Comparison of ENCODE assay signal across 9 cellular contexts in genomic region chr19:29662278-29662603, GRCh38. TPM values are rescaled to one million over a fixed set of nuclear protein-coding genes. Genes with fewer than 3 reads are reported as not detected.
A peak's percentile ranks its signal among the peaks of the same experiment; 100 is the strongest.
DNase-seq lines count a peak whose midpoint lies in the region; ATAC-seq and TF ChIP-seq lines count a peak whose summit lies in the region.
"Had no signal": no experiment of that assay in that cellular context is flagged by ENCODE, and none has a peak within 500 bp of the region (broad histone marks: within the 10 kb centered on the region; RNA-seq: fewer than 3 reads in every experiment).

No MANE protein-coding gene starts in this region.

- H3K27me3 ChIP-seq in CD4-positive, CD25-positive, alpha-beta regulatory T cell (ENCODE audit: control insufficient read depth, insufficient read depth, low read length) = no peaks in the 10 kb centered on the region
- H3K27me3 ChIP-seq in cardiac muscle cell (no peaks in the 10 kb centered on the region), psoas muscle (ENCODE audit: insufficient read depth in 3 of 3, low read length in 2 of 3) (no peaks in the 10 kb centered on the region)

- peak overlapping the region in 2 of 3 donors; percentile 70 to 82 for H3K27ac Mint-ChIP-seq in CD4-positive, CD25-positive, alpha-beta regulatory T cell
- H3K27ac Mint-ChIP-seq in activated T-helper 2 cell treated with anti-CD3 and anti-CD28 coated beads, Interferon-gamma antibody, Interleukin-2, Interleukin-4, amounts not matched to agents 10 μg/mL and 5 μg/mL and 100 μg/mL, durations not matched to agents 14 hours and 24 hours and 36 hours = peak overlapping the region; percentile 90

- ATAC-seq in CD4-positive, CD25-positive, alpha-beta regulatory T cell (ENCODE audit: low read depth in 2 of 2) = no peak
- no peak for ATAC-seq in psoas muscle
- ATAC-seq in HG03457 (IDR thresholded peaks at IDR 0.05; ENCODE audit: unreplicated experiment) = no peak

- no peaks in the 10 kb centered on the region for H3K9me3 ChIP-seq in CD4-positive, CD25-positive, alpha-beta regulatory T cell (ENCODE audit: control insufficient read depth in 2 of 2, low read length in 2 of 2)
- H3K9me3 ChIP-seq in cardiac muscle cell (ENCODE audit: low read depth) = no peaks in the 10 kb centered on the region
- no peaks in the 10 kb centered on the region for H3K9me3 ChIP-seq in psoas muscle

- H3K9me3 Mint-ChIP-seq in CD4-positive, CD25-positive, alpha-beta regulatory T cell = no peaks in the 10 kb centered on the region
- H3K9me3 Mint-ChIP-seq in activated T-helper 2 cell treated with anti-CD3 and anti-CD28 coated beads, Interferon-gamma antibody, Interleukin-2, Interleukin-4, amounts not matched to agents 10 μg/mL and 5 μg/mL and 100 μg/mL, durations not matched to agents 14 hours and 24 hours and 36 hours = no peaks in the 10 kb centered on the region

- no peak for DNase-seq in CD4-positive, CD25-positive, alpha-beta regulatory T cell
- no peak for DNase-seq in activated T-helper 2 cell treated with anti-CD3 and anti-CD28 coated beads, Interferon-gamma antibody, Interleukin-2, Interleukin-4, amounts not matched to agents 10 μg/mL and 5 μg/mL and 100 μg/mL, durations not matched to agents 14 hours and 24 hours and 36 hours (ENCODE audit: low spot score)
- no peak for DNase-seq in cardiac muscle cell (ENCODE audit: low read depth in 1 of 2, low spot score in 1 of 2)
- DNase-seq in psoas muscle = no peak
- no peak for DNase-seq in GM13976 (ENCODE audit: low spot score)
- no peak for DNase-seq in NCI-H1417 (lab: John Stamatoyannopoulos, UW)
- DNase-seq in pons (ENCODE audit: low spot score) = no peak
- DNase-seq: NCI-H446 treated with DMSO at 0.1 percent for 48 hours had no signal

- in situ Hi-C loops in GM13976 (cut with MboI; ENCODE audit: low sequenced_read_pairs, unreplicated experiment) = no loop called here

- no peak for TF ChIP-seq CTCF in cardiac muscle cell (IDR thresholded peaks at IDR 0.05; ENCODE audit: low read depth, low read length)
- TF ChIP-seq CTCF in psoas muscle (IDR thresholded peaks at IDR 0.05) = no peak
- no peak for TF ChIP-seq CTCF in GM13976 (IDR thresholded peaks at IDR 0.05; ENCODE audit: borderline replicate concordance, control extremely low read depth, extremely low read depth, insufficient read depth, missing control alignments)

- peak overlapping the region in 3 of 4 donors; percentile 41 to 86 (median 75) for H3K4me3 Mint-ChIP-seq in CD4-positive, CD25-positive, alpha-beta regulatory T cell
- peak overlapping the region; percentile 69 for H3K4me3 Mint-ChIP-seq in activated T-helper 2 cell treated with anti-CD3 and anti-CD28 coated beads, Interferon-gamma antibody, Interleukin-2, Interleukin-4, amounts not matched to agents 10 μg/mL and 5 μg/mL and 100 μg/mL, durations not matched to agents 14 hours and 24 hours and 36 hours (ENCODE audit: low read depth)

- peaks cover 4% of the 10 kb centered on the region for H3K27me3 Mint-ChIP-seq in CD4-positive, CD25-positive, alpha-beta regulatory T cell
- H3K27me3 Mint-ChIP-seq in activated T-helper 2 cell treated with anti-CD3 and anti-CD28 coated beads, Interferon-gamma antibody, Interleukin-2, Interleukin-4, amounts not matched to agents 10 μg/mL and 5 μg/mL and 100 μg/mL, durations not matched to agents 14 hours and 24 hours and 36 hours (ENCODE audit: low read depth) = no peaks in the 10 kb centered on the region

- intact Hi-C loops in activated T-helper 2 cell treated with anti-CD3 and anti-CD28 coated beads, Interferon-gamma antibody, Interleukin-2, Interleukin-4, amounts not matched to agents 10 μg/mL and 5 μg/mL and 100 μg/mL, durations not matched to agents 14 hours and 24 hours and 36 hours (cut with micrococcal nuclease) = loop anchor here (1.0 to 10.0 kb wide), 3 partner anchors 9 to 283 kb away; partner anchors contain the start of gene URI1
- intact Hi-C loops in psoas muscle (cut with DNase I) = loop anchor here in 1 of 2 donors (2.0 to 5.0 kb wide), 2 partner anchors 51 to 55 kb away; partner anchors contain the start of gene C19orf12

- H3K4me1 ChIP-seq in CD4-positive, CD25-positive, alpha-beta regulatory T cell (ENCODE audit: control insufficient read depth, insufficient read depth, low read length, poor library complexity, severe bottlenecking) = peaks cover 21% of the 10 kb centered on the region
- H3K4me1 ChIP-seq in cardiac muscle cell (ENCODE audit: low read depth) = peaks cover 24% of the 10 kb centered on the region
- peaks cover 30% of the 10 kb centered on the region for H3K4me1 ChIP-seq in psoas muscle

- H3K36me3 Mint-ChIP-seq in CD4-positive, CD25-positive, alpha-beta regulatory T cell = peaks cover 5% of the 10 kb centered on the region
- H3K36me3 Mint-ChIP-seq in activated T-helper 2 cell treated with anti-CD3 and anti-CD28 coated beads, Interferon-gamma antibody, Interleukin-2, Interleukin-4, amounts not matched to agents 10 μg/mL and 5 μg/mL and 100 μg/mL, durations not matched to agents 14 hours and 24 hours and 36 hours (ENCODE audit: low read depth) = peaks cover 9% of the 10 kb centered on the region

- 5 to 7% (median 6%) methylated on average over 1 of the region's 1 CpG for WGBS in psoas muscle, 3 donors

- H3K4me1 Mint-ChIP-seq in CD4-positive, CD25-positive, alpha-beta regulatory T cell = peaks cover 4 to 37% (median 10%) of the 10 kb centered on the region in 4 donors
- H3K4me1 Mint-ChIP-seq in activated T-helper 2 cell treated with anti-CD3 and anti-CD28 coated beads, Interferon-gamma antibody, Interleukin-2, Interleukin-4, amounts not matched to agents 10 μg/mL and 5 μg/mL and 100 μg/mL, durations not matched to agents 14 hours and 24 hours and 36 hours (ENCODE audit: low read depth) = peaks cover 38% of the 10 kb centered on the region

- H3K27ac ChIP-seq in CD4-positive, CD25-positive, alpha-beta regulatory T cell (ENCODE audit: insufficient read depth, low read length, poor library complexity, severe bottlenecking) = no peak overlapping the region
- peak overlapping the region; percentile 31 for H3K27ac ChIP-seq in cardiac muscle cell
- peak overlapping the region; percentile 86 for H3K27ac ChIP-seq in psoas muscle

- no peaks in the 10 kb centered on the region for H3K36me3 ChIP-seq in CD4-positive, CD25-positive, alpha-beta regulatory T cell (ENCODE audit: control insufficient read depth, insufficient read depth, low read length)
- H3K36me3 ChIP-seq in cardiac muscle cell = no peaks in the 10 kb centered on the region
- H3K36me3 ChIP-seq in psoas muscle (ENCODE audit: insufficient read depth in 1 of 2, low read depth in 1 of 2) = no peaks in the 10 kb centered on the region

- no peak overlapping the region for H3K4me3 ChIP-seq in CD4-positive, CD25-positive, alpha-beta regulatory T cell (ENCODE audit: low read depth, low read length)
- no peak overlapping the region for H3K4me3 ChIP-seq in cardiac muscle cell
- peak overlapping the region; percentile 15 for H3K4me3 ChIP-seq in psoas muscle

RNA-seq across cellular contexts. Expression of gene PLEKHF1, which starts 3.0 kb away (rescaled TPM):
- total RNA-seq in CD4-positive, CD25-positive, alpha-beta regulatory T cell = 21.0 TPM
- polyA plus RNA-seq in CD4-positive, CD25-positive, alpha-beta regulatory T cell = 10 to 100 TPM; 23.5 to 49.3 (median 35.2) TPM
- 28.0 and 30.3 TPM in 2 replicates for total RNA-seq in activated T-helper 2 cell treated with anti-CD3 and anti-CD28 coated beads, Interferon-gamma antibody, Interleukin-2, Interleukin-4, amounts not matched to agents 10 μg/mL and 5 μg/mL and 100 μg/mL, durations not matched to agents 14 hours and 24 hours and 36 hours
- total RNA-seq in cardiac muscle cell (3.0 and 3.1 TPM in 2 replicates), psoas muscle (100 to 1,000 TPM in 1 of 4 donors, 10 to 100 TPM in 2, 1 to 10 TPM in 1; 5.1 to 119 (median 44.0) TPM)
- polyA plus RNA-seq in cardiac muscle cell (0.96 and 2.3 TPM in 2 replicates), psoas muscle (10 to 100 TPM; 60.2 to 77.0 (median 73.8) TPM)

RNA-seq across cellular contexts. Expression of gene C19orf12, which starts 52.8 kb away (rescaled TPM):
- total RNA-seq in CD4-positive, CD25-positive, alpha-beta regulatory T cell = 22.8 TPM
- polyA plus RNA-seq in CD4-positive, CD25-positive, alpha-beta regulatory T cell = 10 to 100 TPM; 28.3 to 33.7 (median 31.0) TPM
- 41.9 and 42.2 TPM in 2 replicates for total RNA-seq in activated T-helper 2 cell treated with anti-CD3 and anti-CD28 coated beads, Interferon-gamma antibody, Interleukin-2, Interleukin-4, amounts not matched to agents 10 μg/mL and 5 μg/mL and 100 μg/mL, durations not matched to agents 14 hours and 24 hours and 36 hours
- 46.2 and 61.4 TPM in 2 replicates for total RNA-seq in cardiac muscle cell
- polyA plus RNA-seq in cardiac muscle cell = 46.2 and 54.7 TPM in 2 replicates
- 10 to 100 TPM; 37.5 to 93.3 (median 55.6) TPM for total RNA-seq in psoas muscle
- polyA plus RNA-seq in psoas muscle = 100 to 1,000 TPM in 1 of 3 donors, 10 to 100 TPM in 2; 46.8 to 142 (median 68.4) TPM

RNA-seq across cellular contexts. Expression of gene POP4, which starts 56.2 kb away (rescaled TPM):
- total RNA-seq in CD4-positive, CD25-positive, alpha-beta regulatory T cell = 64.3 TPM
- polyA plus RNA-seq in CD4-positive, CD25-positive, alpha-beta regulatory T cell = 100 to 1,000 TPM; 162 to 202 (median 190) TPM
- total RNA-seq in activated T-helper 2 cell treated with anti-CD3 and anti-CD28 coated beads, Interferon-gamma antibody, Interleukin-2, Interleukin-4, amounts not matched to agents 10 μg/mL and 5 μg/mL and 100 μg/mL, durations not matched to agents 14 hours and 24 hours and 36 hours = 104 and 105 TPM in 2 replicates
- total RNA-seq in cardiac muscle cell (32.0 and 60.6 TPM in 2 replicates), psoas muscle (10 to 100 TPM; 45.3 to 70.3 (median 47.9) TPM)
- polyA plus RNA-seq in cardiac muscle cell (86.7 and 89.7 TPM in 2 replicates), psoas muscle (100 to 1,000 TPM in 1 of 3 donors, 10 to 100 TPM in 2; 63.9 to 144 (median 97.3) TPM)
